ENCODE assay signal across 11 cellular contexts in the genomic region with DNA sequence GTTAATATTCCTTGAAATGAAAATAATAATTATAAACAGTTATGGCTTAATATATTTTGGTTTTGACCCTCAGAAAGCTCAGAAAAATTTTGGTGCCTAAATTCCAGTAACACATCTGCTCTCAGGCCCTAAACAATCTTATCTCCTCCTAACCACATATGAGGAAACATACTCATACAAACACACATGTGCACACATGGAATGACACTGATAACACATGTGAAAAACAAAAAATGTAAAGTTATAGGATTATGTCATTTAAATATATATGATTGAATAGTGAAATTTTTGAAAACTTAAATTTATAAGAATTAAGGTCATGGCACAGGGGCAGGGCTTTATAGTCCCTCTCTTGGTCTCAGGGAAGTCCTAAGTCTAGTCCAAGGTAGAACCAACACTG.
"Had no signal": no experiment of that assay in that cellular context is flagged by ENCODE, and none has a peak within 500 bp of the region (broad histone marks: within the 10 kb centered on the region; RNA-seq: fewer than 3 reads in every experiment).

No MANE protein-coding gene starts in this region.

- H2AFZ ChIP-seq: GM23248, GM23338 had no signal

- H3K9me3 ChIP-seq: HAP-1 had no signal

- ATAC-seq: GM23338, HCT116 had no signal

- H3K4me2 ChIP-seq: GM23338 had no signal

- H3K36me3 ChIP-seq: HAP-1 had no signal

- FAIRE-seq: H1, H54 had no signal

- H3K4me3 ChIP-seq: GM23248, GM23338, HAP-1 had no signal

- DNase-seq: GM23248, GOT3, H7, H9, HCEC 1CT, HFFc6 had no signal

- H3K27ac ChIP-seq: GM23248 had no signal

- H3K9ac ChIP-seq: GM23248 had no signal

- H3K4me1 ChIP-seq: HAP-1 had no signal
